ENCODE assay signal across 35 cellular contexts in the genomic region with DNA sequence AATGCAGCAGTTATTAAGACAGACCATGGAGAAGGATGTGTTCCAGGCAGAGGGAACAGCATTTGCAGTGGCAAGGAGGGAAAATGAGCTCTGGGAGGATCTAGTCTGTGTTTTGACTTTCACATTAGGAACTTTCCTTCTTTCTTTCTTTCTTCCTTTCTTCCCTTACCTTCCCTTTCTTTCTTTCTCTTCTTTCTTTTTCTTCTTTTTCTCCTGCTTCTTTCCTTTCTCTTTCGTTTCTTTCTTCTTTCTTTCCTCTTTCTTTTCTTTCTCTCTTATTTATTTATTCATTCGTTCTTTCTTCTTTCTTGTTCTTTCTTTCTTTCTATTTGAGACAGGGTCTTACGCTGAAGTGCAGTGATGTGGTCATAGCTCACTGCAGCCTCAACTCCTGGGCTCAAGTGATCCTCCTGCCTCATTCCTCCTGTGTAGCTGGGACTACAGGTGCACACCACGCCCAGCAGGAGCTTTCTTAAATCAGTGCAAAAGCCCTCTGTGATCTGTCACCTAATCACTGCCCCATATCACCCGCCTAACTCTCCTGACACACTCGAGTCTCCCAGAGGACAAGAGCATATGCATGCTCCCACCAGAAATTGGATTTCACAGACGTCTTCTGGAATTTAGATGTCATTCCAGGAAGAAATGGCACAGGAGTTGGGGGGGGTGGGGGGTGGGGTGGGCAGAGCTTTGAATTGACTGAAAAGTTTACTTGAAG. TPM values are rescaled to one million over a fixed set of nuclear protein-coding genes. Genes with fewer than 3 reads are reported as not detected.
"Had no signal": no experiment of that assay in that cellular context is flagged by ENCODE, and none has a peak within 500 bp of the region (broad histone marks: within the 10 kb centered on the region; RNA-seq: fewer than 3 reads in every experiment).

No MANE protein-coding gene starts in this region.

- H3K4me3 ChIP-seq: adrenal gland, body of pancreas, esophagus muscularis mucosa had no signal

- H3K36me3 ChIP-seq: adrenal gland, esophagus muscularis mucosa, WERI-Rb-1 had no signal

- H3K4me1 Mint-ChIP-seq: activated B cell treated with CpG ODN at 0.5 μM for 24 hours; activated CD4-positive, alpha-beta T cell treated with anti-CD3 and anti-CD28 coated beads, Interleukin-2, amount 10 ng/mL, durations not matched to agents 24 days and 14 days; activated CD8-positive, alpha-beta memory T cell treated with anti-CD3 and anti-CD28 coated beads, Interleukin-2, amount 10 ng/mL, durations not matched to agents 7 days and 5 days; activated naive CD4-positive, alpha-beta T cell treated with anti-CD3 and anti-CD28 coated beads, Interleukin-2, amount 50 U/mL, for 24 hours; activated naive CD8-positive, alpha-beta T cell treated with anti-CD3 and anti-CD28 coated beads for 36 hours; activated naive CD8-positive, alpha-beta T cell treated with anti-CD3 and anti-CD28 coated beads, Interleukin-2, amount 50 U/mL, for 24 hours had no signal

- DNase-seq: activated B cell treated with CpG ODN at 0.5 μM for 24 hours; activated CD4-positive, alpha-beta memory T cell treated with anti-CD3 and anti-CD28 coated beads for 36 hours; activated CD4-positive, alpha-beta T cell treated with anti-CD3 and anti-CD28 coated beads, Interleukin-2, amount 10 ng/mL, durations not matched to agents 24 days and 14 days; activated CD8-positive, alpha-beta memory T cell treated with anti-CD3 and anti-CD28 coated beads, Interleukin-2, amount 10 ng/mL, durations not matched to agents 7 days and 5 days; activated CD8-positive, alpha-beta memory T cell treated with anti-CD3 and anti-CD28 coated beads, Interleukin-2, amount 50 U/mL, for 4 hours; activated CD8-positive, alpha-beta T cell treated with anti-CD3 and anti-CD28 coated beads, Interleukin-2, amount 10 ng/mL, durations not matched to agents 7 days and 5 days; activated effector memory CD4-positive, alpha-beta T cell treated with anti-CD3 and anti-CD28 coated beads, Interleukin-2, amount 50 U/mL, for 16 hours; activated naive CD4-positive, alpha-beta T cell treated with anti-CD3 and anti-CD28 coated beads for 36 hours; activated naive CD8-positive, alpha-beta T cell treated with anti-CD3 and anti-CD28 coated beads for 36 hours; activated naive CD8-positive, alpha-beta T cell treated with anti-CD3 and anti-CD28 coated beads, Interleukin-2, amount 50 U/mL, for 24 hours; activated T-cell treated with anti-CD3 and anti-CD28 coated beads, Interleukin-2, amount 50 U/mL, for 1 hour; activated T-cell treated with anti-CD3 and anti-CD28 coated beads, Interleukin-2, amount 50 U/mL, for 48 hours; adrenal gland; aorta; body of pancreas; caudate nucleus; cortex of kidney; dermis blood vessel endothelial cell; effector CD4-positive, alpha-beta T cell; effector memory CD8-positive, alpha-beta T cell; erythroblast; head of caudate nucleus; T-helper 1 cell; T-helper 17 cell; T1000; WERI-Rb-1 had no signal

- H3K4me3 Mint-ChIP-seq: activated B cell treated with CpG ODN at 0.5 μM for 24 hours; activated CD4-positive, alpha-beta memory T cell treated with anti-CD3 and anti-CD28 coated beads for 36 hours; activated CD4-positive, alpha-beta T cell treated with anti-CD3 and anti-CD28 coated beads, Interleukin-2, amount 10 ng/mL, durations not matched to agents 24 days and 14 days; activated CD8-positive, alpha-beta memory T cell treated with anti-CD3 and anti-CD28 coated beads, Interleukin-2, amount 10 ng/mL, durations not matched to agents 7 days and 5 days; activated CD8-positive, alpha-beta T cell treated with anti-CD3 and anti-CD28 coated beads, Interleukin-2, amount 10 ng/mL, durations not matched to agents 7 days and 5 days; activated naive CD4-positive, alpha-beta T cell treated with anti-CD3 and anti-CD28 coated beads for 36 hours; activated naive CD4-positive, alpha-beta T cell treated with anti-CD3 and anti-CD28 coated beads, Interleukin-2, amount 50 U/mL, for 24 hours; activated naive CD8-positive, alpha-beta T cell treated with anti-CD3 and anti-CD28 coated beads for 36 hours; activated naive CD8-positive, alpha-beta T cell treated with anti-CD3 and anti-CD28 coated beads, Interleukin-2, amount 50 U/mL, for 24 hours; activated T-helper 1 cell treated with anti-CD3 and anti-CD28 coated beads, Interleukin-12 subunit alpha, Interleukin-12 subunit beta, Interleukin-2, Interleukin-4 antibody, amounts not matched to agents 30 ng/mL and 10 ng/mL and 1 ng/mL, durations not matched to agents 14 hours and 24 hours and 36 hours; effector memory CD8-positive, alpha-beta T cell; T-helper 17 cell; T-helper 2 cell treated with Interferon-gamma antibody and Interleukin-4, amounts not matched to agents 5 μg/mL and 100 μg/mL, for 36 hours had no signal

- H3K27me3 ChIP-seq: adrenal gland, body of pancreas, esophagus muscularis mucosa had no signal

- ATAC-seq: activated CD4-positive, CD25-positive, alpha-beta regulatory T cell treated with anti-CD3 and anti-CD28 coated beads, Interleukin-2, amount 50 U/mL, for 24 hours; activated CD8-positive, alpha-beta memory T cell treated with anti-CD3 and anti-CD28 coated beads, Interleukin-2, amount 10 ng/mL, durations not matched to agents 7 days and 5 days; activated CD8-positive, alpha-beta T cell treated with anti-CD3 and anti-CD28 coated beads, Interleukin-2, amount 10 ng/mL, durations not matched to agents 7 days and 5 days; activated naive CD8-positive, alpha-beta T cell treated with anti-CD3 and anti-CD28 coated beads, Interleukin-2, amount 50 U/mL, for 24 hours; body of pancreas; effector memory CD8-positive, alpha-beta T cell; T-helper 17 cell had no signal

- H3K4me1 ChIP-seq: adrenal gland, body of pancreas, esophagus muscularis mucosa had no signal

- H3K27ac Mint-ChIP-seq: activated B cell treated with CpG ODN at 0.5 μM for 24 hours; activated CD4-positive, alpha-beta memory T cell treated with anti-CD3 and anti-CD28 coated beads for 36 hours; activated CD4-positive, alpha-beta T cell treated with anti-CD3 and anti-CD28 coated beads, Interleukin-2, amount 10 ng/mL, durations not matched to agents 24 days and 14 days; activated CD8-positive, alpha-beta memory T cell treated with anti-CD3 and anti-CD28 coated beads, Interleukin-2, amount 10 ng/mL, durations not matched to agents 7 days and 5 days; activated CD8-positive, alpha-beta T cell treated with anti-CD3 and anti-CD28 coated beads, Interleukin-2, amount 10 ng/mL, durations not matched to agents 7 days and 5 days; activated naive CD4-positive, alpha-beta T cell treated with anti-CD3 and anti-CD28 coated beads for 36 hours; activated naive CD4-positive, alpha-beta T cell treated with anti-CD3 and anti-CD28 coated beads, Interleukin-2, amount 50 U/mL, for 24 hours; activated naive CD8-positive, alpha-beta T cell treated with anti-CD3 and anti-CD28 coated beads for 36 hours; activated naive CD8-positive, alpha-beta T cell treated with anti-CD3 and anti-CD28 coated beads, Interleukin-2, amount 50 U/mL, for 24 hours; activated T-helper 1 cell treated with anti-CD3 and anti-CD28 coated beads, Interleukin-12 subunit alpha, Interleukin-12 subunit beta, Interleukin-2, Interleukin-4 antibody, amounts not matched to agents 30 ng/mL and 10 ng/mL and 1 ng/mL, durations not matched to agents 14 hours and 24 hours and 36 hours; activated T-helper 2 cell treated with anti-CD3 and anti-CD28 coated beads, Interferon-gamma antibody, Interleukin-2, Interleukin-4, amounts not matched to agents 10 μg/mL and 5 μg/mL and 100 μg/mL, durations not matched to agents 14 hours and 24 hours and 36 hours; effector memory CD8-positive, alpha-beta T cell; T-helper 17 cell; T-helper 2 cell treated with Interferon-gamma antibody and Interleukin-4, amounts not matched to agents 5 μg/mL and 100 μg/mL, for 36 hours had no signal

- H3K36me3 Mint-ChIP-seq: activated CD4-positive, alpha-beta memory T cell treated with anti-CD3 and anti-CD28 coated beads for 36 hours; activated CD8-positive, alpha-beta memory T cell treated with anti-CD3 and anti-CD28 coated beads, Interleukin-2, amount 10 ng/mL, durations not matched to agents 7 days and 5 days; activated naive CD4-positive, alpha-beta T cell treated with anti-CD3 and anti-CD28 coated beads, Interleukin-2, amount 50 U/mL, for 24 hours; activated naive CD8-positive, alpha-beta T cell treated with anti-CD3 and anti-CD28 coated beads for 36 hours had no signal

- H3K9me3 ChIP-seq: adrenal gland, body of pancreas, esophagus muscularis mucosa had no signal

- H3K27ac ChIP-seq: adrenal gland, body of pancreas, esophagus muscularis mucosa, WERI-Rb-1 had no signal

- H3K9me3 Mint-ChIP-seq: activated CD4-positive, alpha-beta T cell treated with anti-CD3 and anti-CD28 coated beads, Interleukin-2, amount 10 ng/mL, durations not matched to agents 24 days and 14 days; activated naive CD4-positive, alpha-beta T cell treated with anti-CD3 and anti-CD28 coated beads, Interleukin-2, amount 50 U/mL, for 24 hours; activated naive CD8-positive, alpha-beta T cell treated with anti-CD3 and anti-CD28 coated beads for 36 hours; activated naive CD8-positive, alpha-beta T cell treated with anti-CD3 and anti-CD28 coated beads, Interleukin-2, amount 50 U/mL, for 24 hours; activated T-helper 1 cell treated with anti-CD3 and anti-CD28 coated beads, Interleukin-12 subunit alpha, Interleukin-12 subunit beta, Interleukin-2, Interleukin-4 antibody, amounts not matched to agents 30 ng/mL and 10 ng/mL and 1 ng/mL, durations not matched to agents 14 hours and 24 hours and 36 hours; activated T-helper 2 cell treated with anti-CD3 and anti-CD28 coated beads, Interferon-gamma antibody, Interleukin-2, Interleukin-4, amounts not matched to agents 10 μg/mL and 5 μg/mL and 100 μg/mL, durations not matched to agents 14 hours and 24 hours and 36 hours; effector memory CD8-positive, alpha-beta T cell; T-helper 2 cell treated with Interferon-gamma antibody and Interleukin-4, amounts not matched to agents 5 μg/mL and 100 μg/mL, for 36 hours had no signal

RNA-seq across cellular contexts. Expression of a gene that starts 15.4 kb away (rescaled TPM):
- total RNA-seq: activated B cell treated with CpG ODN at 0.5 μM for 24 hours; activated CD4-positive, alpha-beta memory T cell treated with anti-CD3 and anti-CD28 coated beads for 36 hours; activated CD4-positive, alpha-beta T cell treated with anti-CD3 and anti-CD28 coated beads, Interleukin-2, amount 10 ng/mL, durations not matched to agents 24 days and 14 days; activated CD8-positive, alpha-beta memory T cell treated with anti-CD3 and anti-CD28 coated beads for 36 hours; activated CD8-positive, alpha-beta memory T cell treated with anti-CD3 and anti-CD28 coated beads, Interleukin-2, amount 10 ng/mL, durations not matched to agents 7 days and 5 days; activated CD8-positive, alpha-beta T cell treated with anti-CD3 and anti-CD28 coated beads, Interleukin-2, amount 10 ng/mL, durations not matched to agents 7 days and 5 days; activated naive CD4-positive, alpha-beta T cell treated with anti-CD3 and anti-CD28 coated beads for 36 hours; activated naive CD8-positive, alpha-beta T cell treated with anti-CD3 and anti-CD28 coated beads for 36 hours; activated T-helper 1 cell treated with anti-CD3 and anti-CD28 coated beads, Interleukin-12 subunit alpha, Interleukin-12 subunit beta, Interleukin-2, Interleukin-4 antibody, amounts not matched to agents 30 ng/mL and 10 ng/mL and 1 ng/mL, durations not matched to agents 14 hours and 24 hours and 36 hours; activated T-helper 2 cell treated with anti-CD3 and anti-CD28 coated beads, Interferon-gamma antibody, Interleukin-2, Interleukin-4, amounts not matched to agents 10 μg/mL and 5 μg/mL and 100 μg/mL, durations not matched to agents 14 hours and 24 hours and 36 hours; aorta; body of pancreas; chondrocyte; dermis blood vessel endothelial cell; fibroblast of villous mesenchyme; T-helper 17 cell had no signal
- polyA plus RNA-seq: aorta had no signal

RNA-seq across cellular contexts. Expression of a gene that starts 58.3 kb away (rescaled TPM):
- total RNA-seq: activated B cell treated with CpG ODN at 0.5 μM for 24 hours; activated CD4-positive, alpha-beta memory T cell treated with anti-CD3 and anti-CD28 coated beads for 36 hours; activated CD4-positive, alpha-beta T cell treated with anti-CD3 and anti-CD28 coated beads, Interleukin-2, amount 10 ng/mL, durations not matched to agents 24 days and 14 days; activated CD8-positive, alpha-beta memory T cell treated with anti-CD3 and anti-CD28 coated beads for 36 hours; activated CD8-positive, alpha-beta memory T cell treated with anti-CD3 and anti-CD28 coated beads, Interleukin-2, amount 10 ng/mL, durations not matched to agents 7 days and 5 days; activated CD8-positive, alpha-beta T cell treated with anti-CD3 and anti-CD28 coated beads, Interleukin-2, amount 10 ng/mL, durations not matched to agents 7 days and 5 days; activated naive CD4-positive, alpha-beta T cell treated with anti-CD3 and anti-CD28 coated beads for 36 hours; activated naive CD8-positive, alpha-beta T cell treated with anti-CD3 and anti-CD28 coated beads for 36 hours; activated T-helper 1 cell treated with anti-CD3 and anti-CD28 coated beads, Interleukin-12 subunit alpha, Interleukin-12 subunit beta, Interleukin-2, Interleukin-4 antibody, amounts not matched to agents 30 ng/mL and 10 ng/mL and 1 ng/mL, durations not matched to agents 14 hours and 24 hours and 36 hours; activated T-helper 2 cell treated with anti-CD3 and anti-CD28 coated beads, Interferon-gamma antibody, Interleukin-2, Interleukin-4, amounts not matched to agents 10 μg/mL and 5 μg/mL and 100 μg/mL, durations not matched to agents 14 hours and 24 hours and 36 hours; aorta; body of pancreas; dermis blood vessel endothelial cell; T-helper 17 cell had no signal
